In the genomic region with DNA sequence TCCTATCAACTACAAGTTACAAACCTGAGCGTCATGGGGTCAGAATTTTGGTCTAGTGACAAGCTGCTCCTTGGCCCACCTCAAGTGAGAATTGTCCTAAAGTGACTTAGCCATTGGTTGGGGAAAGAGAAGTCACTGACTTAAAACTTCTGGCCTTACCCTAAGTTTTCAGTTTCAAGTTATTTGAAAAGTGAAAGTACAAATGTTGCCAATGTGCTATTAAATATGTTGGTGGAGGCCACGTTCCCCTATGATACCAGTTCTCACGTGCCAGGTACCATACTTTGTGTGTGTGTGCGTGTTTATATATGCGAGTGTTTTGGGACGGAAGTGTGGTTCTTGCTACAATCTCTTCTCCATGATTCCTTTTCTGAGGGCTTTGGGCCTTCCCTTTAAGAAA, we compare ENCODE assay signal across 1 cellular context.
TF ChIP-seq lines count a peak whose summit lies in the region.

No MANE protein-coding gene starts in this region.

TF ChIP-seq in GM12891, 5 proteins besides CTCF, POLR2A, EP300 and RAD21 (continued from another document):
- no peak for TF ChIP-seq POLR2AphosphoS5 (IDR thresholded peaks at IDR 0.05; ENCODE audit: low read depth, low read length)
